Comparison of ENCODE assay signal across 8 cellular contexts in genomic region chr3:187318819-187319616, GRCh38.
A peak's percentile ranks its signal among the peaks of the same experiment; 100 is the strongest.
DNase-seq lines count a peak whose midpoint lies in the region; ATAC-seq, FAIRE-seq and TF ChIP-seq lines count a peak whose summit lies in the region.

No MANE protein-coding gene starts in this region.

- no peaks in the 10 kb centered on the region for H3K9me3 Mint-ChIP-seq in nephron progenitor cell

- peak; percentile 58 for DNase-seq in COLO829 (ENCODE audit: low spot score)
- peak; percentile 44 for DNase-seq in NOMO-1 treated with dmso at 0.1 percent for 144 hours (lab: John Stamatoyannopoulos, UW; ENCODE audit: unreplicated experiment)
- peak; percentile 8 for DNase-seq in activated T-cell treated with anti-CD3 and anti-CD28 coated beads for 1 hour (ENCODE audit: low read depth)
- DNase-seq in fibroblast of gingiva (ENCODE audit: low read depth), result peak; percentile 71
- peak; percentile 51 for DNase-seq in nephron progenitor cell
- DNase-seq in urothelium cell line (ENCODE audit: low spot score), result peak; percentile 66

- ATAC-seq in HG03432 (IDR thresholded peaks at IDR 0.05; ENCODE audit: unreplicated experiment) (peak; percentile 37), HG02885 (IDR thresholded peaks at IDR 0.05; ENCODE audit: poor library complexity, unreplicated experiment) (no peak)

- TF ChIP-seq CTCF in nephron progenitor cell (IDR thresholded peaks at IDR 0.05), result peak; percentile 89

- H3K27me3 Mint-ChIP-seq in nephron progenitor cell (ENCODE audit: low read depth, poor library complexity), result peaks cover 21% of the 10 kb centered on the region

- H3K36me3 Mint-ChIP-seq in nephron progenitor cell (ENCODE audit: low read depth), result no peaks in the 10 kb centered on the region

- H3K4me1 Mint-ChIP-seq in nephron progenitor cell, result peaks cover 15% of the 10 kb centered on the region

- H3K4me3 Mint-ChIP-seq in nephron progenitor cell, result no peak overlapping the region

- FAIRE-seq in urothelium cell line (lab: Jason Lieb, UNC), result peak; percentile 52

- no peak overlapping the region for H3K27ac Mint-ChIP-seq in nephron progenitor cell

Comparison
In these comparisons a context has a peak if more than half of its experiments do, and no peak if none do; other contexts are left out.
1. DNase-seq: peak in every context shown above with its lines; median percentile 71 in fibroblast of gingiva; 66 in urothelium cell line; 58 in COLO829; 51 in nephron progenitor cell; 44 in NOMO-1 treated with dmso at 0.1 percent for 144 hours; 8 in activated T-cell treated with anti-CD3 and anti-CD28 coated beads for 1 hour.